ENCODE assay signal across 1 cellular context in genomic region chr4:183444149-183444952, GRCh38.
TF ChIP-seq lines count a peak whose summit lies in the region.

CDKN2AIP (plus strand) TSS chr4:183444636; CDS start chr4:183444798, 162 bp downstream.

TF ChIP-seq in HepG2, 621 proteins besides CTCF, POLR2A, EP300 and RAD21 (continued from another document and continues in another):
- TF ChIP-seq GRHL1 (CRISPR knock-in tag; conservative IDR thresholded peaks at IDR 0.05), result no peak
- TF ChIP-seq KAT7 (CRISPR knock-in tag; IDR thresholded peaks at IDR 0.05; ENCODE audit: borderline replicate concordance), result peak; percentile 88; the same call in 1 of the 2 replicates
- TF ChIP-seq ZBTB2 (CRISPR knock-in tag; IDR thresholded peaks at IDR 0.05; ENCODE audit: low read depth), result peak; percentile 99
- TF ChIP-seq ZNF253 (CRISPR knock-in tag; IDR thresholded peaks at IDR 0.05; ENCODE audit: borderline replicate concordance), result no peak; the same call in 1 of the 2 replicates
- TF ChIP-seq ZNF720 (CRISPR knock-in tag; IDR thresholded peaks at IDR 0.05), result no peak
- peak; percentile 41; the same call in 1 of the 2 replicates for TF ChIP-seq MEIS1 (CRISPR knock-in tag; IDR thresholded peaks at IDR 0.05; ENCODE audit: borderline replicate concordance)
- TF ChIP-seq MYNN (CRISPR knock-in tag; IDR thresholded peaks at IDR 0.05; ENCODE audit: low read depth), result no peak; the same call in 1 of the 2 replicates
- peak; percentile 89 for TF ChIP-seq ESRRA (CRISPR knock-in tag; IDR thresholded peaks at IDR 0.05; ENCODE audit: low read depth)
- TF ChIP-seq AFF4 (CRISPR knock-in tag; IDR thresholded peaks at IDR 0.05), result no peak
- TF ChIP-seq ATF4 (CRISPR knock-in tag; IDR thresholded peaks at IDR 0.05), result no peak; a peak in 1 of 4 replicates
- peak; percentile 37; the same call in 1 of the 2 replicates for TF ChIP-seq E2F1 (CRISPR knock-in tag; IDR thresholded peaks at IDR 0.05)
- peak; percentile 99 for TF ChIP-seq UBTF (CRISPR knock-in tag; IDR thresholded peaks at IDR 0.05)
- no peak for TF ChIP-seq FUBP1 (CRISPR knock-in tag; IDR thresholded peaks at IDR 0.05; ENCODE audit: borderline replicate concordance)
- peak; percentile 29; the same call in 1 of the 2 replicates for TF ChIP-seq ZMAT3 (CRISPR knock-in tag; conservative IDR thresholded peaks at IDR 0.05)
- peak; percentile 73; the same call in 1 of the 2 replicates for TF ChIP-seq TOPORS (CRISPR knock-in tag; IDR thresholded peaks at IDR 0.05)
- no peak; the same call in 1 of the 2 replicates for TF ChIP-seq NFE2L1 (CRISPR knock-in tag; IDR thresholded peaks at IDR 0.05; ENCODE audit: borderline replicate concordance)
- 0 out of 2 replicates have a peak, but pooled peaks have one; percentile 54 for TF ChIP-seq HBP1 (CRISPR knock-in tag; IDR thresholded peaks at IDR 0.05; ENCODE audit: low read depth)
- TF ChIP-seq ADNP (CRISPR knock-in tag; IDR thresholded peaks at IDR 0.05), result no peak
- no peak; the same call in 1 of the 2 replicates for TF ChIP-seq NFYC (CRISPR knock-in tag; IDR thresholded peaks at IDR 0.05)
- no peak for TF ChIP-seq PHB2 (IDR thresholded peaks at IDR 0.05; ENCODE audit: partially characterized antibody)
- TF ChIP-seq SMARCC2 (IDR thresholded peaks at IDR 0.05), result no peak
- no peak for TF ChIP-seq TBX3 (IDR thresholded peaks at IDR 0.05; ENCODE audit: borderline replicate concordance)
- no peak for TF ChIP-seq ZNF737 (CRISPR knock-in tag; IDR thresholded peaks at IDR 0.05; ENCODE audit: borderline replicate concordance)
- TF ChIP-seq CSRNP1 (CRISPR knock-in tag; IDR thresholded peaks at IDR 0.05), result no peak; the same call in 1 of the 2 replicates
- TF ChIP-seq ZNF776 (CRISPR knock-in tag; IDR thresholded peaks at IDR 0.05), result no peak; the same call in 1 of the 2 replicates
- TF ChIP-seq ZNF225 (CRISPR knock-in tag; IDR thresholded peaks at IDR 0.05), result peak; percentile 52; the same call in 1 of the 2 replicates
- no peak for TF ChIP-seq HDAC6 (IDR thresholded peaks at IDR 0.05; ENCODE audit: low read depth, low read length)
- TF ChIP-seq CHD2 (IDR thresholded peaks at IDR 0.05; ENCODE audit: low read depth, low read length), result peak; percentile 43; the same call in 1 of the 2 replicates
- 0 out of 2 replicates have a peak, but pooled peaks have one; percentile 54 for TF ChIP-seq ZNF589 (CRISPR knock-in tag; conservative IDR thresholded peaks at IDR 0.05)
- no peak for TF ChIP-seq SNAPC5 (CRISPR knock-in tag; IDR thresholded peaks at IDR 0.05; ENCODE audit: borderline replicate concordance)
- no peak for TF ChIP-seq GLMP (CRISPR knock-in tag; IDR thresholded peaks at IDR 0.05; ENCODE audit: borderline replicate concordance)
- TF ChIP-seq ZNF547 (CRISPR knock-in tag; IDR thresholded peaks at IDR 0.05), result peak; percentile 20; the same call in 1 of the 2 replicates
- no peak; the same call in 1 of the 2 replicates for TF ChIP-seq SATB2 (CRISPR knock-in tag; IDR thresholded peaks at IDR 0.05)
- TF ChIP-seq CAMTA2 (CRISPR knock-in tag; IDR thresholded peaks at IDR 0.05; ENCODE audit: borderline replicate concordance), result no peak; the same call in 1 of the 2 replicates
- no peak; the same call in 1 of the 2 replicates for TF ChIP-seq MLX (CRISPR knock-in tag; IDR thresholded peaks at IDR 0.05)
- TF ChIP-seq SRSF4 (IDR thresholded peaks at IDR 0.05; ENCODE audit: low read depth, low read length, poor library complexity, severe bottlenecking), result no peak
